Comparison of ENCODE assay signal across 8 cellular contexts in the genomic region with DNA sequence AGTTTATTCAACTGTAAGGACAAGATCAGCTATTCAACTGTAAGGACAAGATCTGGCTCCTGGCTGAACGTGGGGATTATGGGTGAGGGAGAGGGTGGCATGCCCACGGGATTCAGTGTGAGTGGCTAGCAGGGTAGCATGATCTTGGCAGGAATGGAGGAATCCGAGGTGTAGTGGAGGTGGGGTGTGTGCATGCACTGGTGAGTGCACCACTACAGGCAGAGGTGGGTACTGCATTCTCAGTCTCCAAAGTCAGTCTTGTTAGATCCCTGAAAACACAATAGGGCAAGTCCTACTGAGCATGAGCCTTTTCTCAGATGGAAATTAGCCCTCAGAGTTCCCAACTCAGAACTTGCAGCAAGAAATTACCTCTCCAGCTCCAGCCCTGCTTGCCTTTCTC. TPM values are rescaled to one million over a fixed set of nuclear protein-coding genes. Genes with fewer than 3 reads are reported as not detected.
DNase-seq lines count a peak whose midpoint lies in the region; ATAC-seq and TF ChIP-seq lines count a peak whose summit lies in the region.

No MANE protein-coding gene starts in this region.

- H3K9me3 ChIP-seq in vagina, result no peaks in the 10 kb centered on the region

- DNase-seq in COLO829 (ENCODE audit: low spot score) (peak; percentile 49), left lobe of liver (ENCODE audit: low spot score) (no peak), vagina (ENCODE audit: extremely low spot score in 2 of 2) (no peak), activated gamma-delta T cell (lab: John Stamatoyannopoulos, UW) (no peak)
- DNase-seq in Jurkat, Clone E6-1 (ENCODE audit: low read depth, low spot score), result peak; percentile 57
- peak; percentile 57 for DNase-seq in activated CD8-positive, alpha-beta memory T cell treated with anti-CD3 and anti-CD28 coated beads, Interleukin-2, amount 50 U/mL, for 48 hours

- intact Hi-C loops in vagina (cut with DNase I), result no loop called here

- TF ChIP-seq CTCF in vagina (IDR thresholded peaks at IDR 0.05), result no peak

- no peak for TF ChIP-seq POLR2A in vagina (IDR thresholded peaks at IDR 0.05)

- H3K36me3 ChIP-seq in vagina, result no peaks in the 10 kb centered on the region

- H3K27me3 ChIP-seq in vagina, result no peaks in the 10 kb centered on the region

- no peak overlapping the region for H3K4me3 ChIP-seq in Jurkat, Clone E6-1 (ENCODE audit: low read length)
- H3K4me3 ChIP-seq in vagina, result no peak overlapping the region

- H3K4me1 ChIP-seq in vagina, result no peaks in the 10 kb centered on the region

- no peak overlapping the region for H3K27ac ChIP-seq in vagina

- ATAC-seq in GM19463 (IDR thresholded peaks at IDR 0.05; ENCODE audit: unreplicated experiment), result peak; percentile 71
- peak; percentile 64 for ATAC-seq in left lobe of liver
- no peak for ATAC-seq in HG03196 (IDR thresholded peaks at IDR 0.05; ENCODE audit: unreplicated experiment)

RNA-seq across cellular contexts. Expression of a gene that starts 32.2 kb away (rescaled TPM):
- polyA plus RNA-seq in Jurkat, Clone E6-1 (2012; ENCODE audit: insufficient read depth, insufficient read length), result not detected
- total RNA-seq in left lobe of liver (not detected), vagina (not detected)

RNA-seq across cellular contexts. Expression of a gene that starts 45.7 kb away (rescaled TPM):
- polyA plus RNA-seq in Jurkat, Clone E6-1 (2012; ENCODE audit: insufficient read depth, insufficient read length), result not detected
- total RNA-seq in left lobe of liver (not detected), vagina (not detected)

Comparison
In these comparisons a context has a peak if more than half of its experiments do, and no peak if none do; other contexts are left out.
1. DNase-seq: peak in COLO829 (single experiment), Jurkat, Clone E6-1 (single experiment) and activated CD8-positive, alpha-beta memory T cell treated with anti-CD3 and anti-CD28 coated beads, Interleukin-2, amount 50 U/mL, for 48 hours (single experiment); none in left lobe of liver (single experiment), vagina (0 of 2) and activated gamma-delta T cell (single experiment).